20 cellular contexts compared by ENCODE assay signal in genomic region chr17:45729284-45729907, GRCh38. TPM values are rescaled to one million over a fixed set of nuclear protein-coding genes. Genes with fewer than 3 reads are reported as not detected.
"Had no signal": no experiment of that assay in that cellular context is flagged by ENCODE, and none has a peak within 500 bp of the region (broad histone marks: within the 10 kb centered on the region; RNA-seq: fewer than 3 reads in every experiment).

No MANE protein-coding gene starts in this region.

- FAIRE-seq: small intestine had no signal

- ATAC-seq: activated CD4-positive, alpha-beta T cell treated with anti-CD3 and anti-CD28 coated beads for 36 hours; activated naive CD4-positive, alpha-beta T cell treated with anti-CD3 and anti-CD28 coated beads, Interleukin-2, amount 50 U/mL, for 72 hours; natural killer cell had no signal

- H3K4me3 ChIP-seq: cardiac muscle cell, dorsolateral prefrontal cortex, left ventricle myocardium inferior, transverse colon had no signal

- H3K36me3 ChIP-seq: cardiac muscle cell, left ventricle myocardium inferior, transverse colon had no signal

- DNase-seq: activated CD4-positive, alpha-beta memory T cell treated with anti-CD3 and anti-CD28 coated beads, Interleukin-2, amount 10 ng/mL, durations not matched to agents 7 days and 5 days; activated CD4-positive, alpha-beta T cell treated with anti-CD3 and anti-CD28 coated beads for 36 hours; activated CD8-positive, alpha-beta memory T cell treated with anti-CD3 and anti-CD28 coated beads, Interleukin-2, amount 50 U/mL, for 4 hours; activated effector memory CD4-positive, alpha-beta T cell treated with anti-CD3 and anti-CD28 coated beads, Interleukin-2, amount 50 U/mL, for 16 hours; activated T-cell treated with anti-CD3 and anti-CD28 coated beads, Interleukin-2, amount 50 U/mL, for 48 hours; dorsolateral prefrontal cortex; erythroblast; hippocampal formation; left ventricle myocardium inferior; natural killer cell; small intestine; stimulated activated CD4-positive, alpha-beta T cell treated with anti-CD3 and anti-CD28 coated beads, Interleukin-4, amount 100 ng/mL, for 4 hours; stimulated activated CD8-positive, alpha-beta memory T cell treated with anti-CD3 and anti-CD28 coated beads, Interleukin-4, amount 100 ng/mL, for 48 hours; stimulated activated naive CD4-positive, alpha-beta T cell treated with Interleukin-2 at 50 U/mL for 16 hours; substantia nigra; transverse colon had no signal

- H3K27ac ChIP-seq: cardiac muscle cell, dorsolateral prefrontal cortex, left ventricle myocardium inferior, transverse colon had no signal

- H3K4me1 ChIP-seq: left ventricle myocardium inferior, transverse colon had no signal

RNA-seq across cellular contexts. Expression of gene CRHR1, which starts 54.7 kb away (rescaled TPM):
- total RNA-seq: activated CD4-positive, alpha-beta memory T cell treated with anti-CD3 and anti-CD28 coated beads, Interleukin-2, amount 10 ng/mL, durations not matched to agents 7 days and 5 days; activated CD4-positive, alpha-beta T cell treated with anti-CD3 and anti-CD28 coated beads for 36 hours; kidney epithelial cell; left ventricle myocardium inferior; mucosa of gallbladder; natural killer cell; transverse colon had no signal
- polyA plus RNA-seq: cardiac muscle cell had no signal
